22 cellular contexts compared by ENCODE assay signal in genomic region chr5:107952450-107952849, GRCh38.
"Had no signal": no experiment of that assay in that cellular context is flagged by ENCODE, and none has a peak within 500 bp of the region (broad histone marks: within the 10 kb centered on the region; RNA-seq: fewer than 3 reads in every experiment).

No MANE protein-coding gene starts in this region.

- H3K4me3 ChIP-seq: adrenal gland, breast epithelium, colonic mucosa, SJCRH30 had no signal

- H3K27ac Mint-ChIP-seq: activated CD8-positive, alpha-beta T cell treated with anti-CD3 and anti-CD28 coated beads for 36 hours; activated naive CD8-positive, alpha-beta T cell treated with anti-CD3 and anti-CD28 coated beads, Interleukin-2, amount 10 ng/mL, durations not matched to agents 7 days and 5 days; T-helper 1 cell treated with Interleukin-12 subunit alpha and Interleukin-12 subunit beta and Interleukin-4 antibody, amounts not matched to agents 30 μg/mL and 1 μg/mL, for 36 hours had no signal

- H3K4me3 Mint-ChIP-seq: activated CD8-positive, alpha-beta T cell treated with anti-CD3 and anti-CD28 coated beads for 36 hours; activated naive CD8-positive, alpha-beta T cell treated with anti-CD3 and anti-CD28 coated beads, Interleukin-2, amount 10 ng/mL, durations not matched to agents 7 days and 5 days; T-helper 1 cell treated with Interleukin-12 subunit alpha and Interleukin-12 subunit beta and Interleukin-4 antibody, amounts not matched to agents 30 μg/mL and 1 μg/mL, for 36 hours had no signal

- H3K9me3 Mint-ChIP-seq: activated CD8-positive, alpha-beta T cell treated with anti-CD3 and anti-CD28 coated beads for 36 hours; T-helper 1 cell treated with Interleukin-12 subunit alpha and Interleukin-12 subunit beta and Interleukin-4 antibody, amounts not matched to agents 30 μg/mL and 1 μg/mL, for 36 hours had no signal

- H3K27me3 Mint-ChIP-seq: activated CD8-positive, alpha-beta T cell treated with anti-CD3 and anti-CD28 coated beads for 36 hours; activated naive CD8-positive, alpha-beta T cell treated with anti-CD3 and anti-CD28 coated beads, Interleukin-2, amount 10 ng/mL, durations not matched to agents 7 days and 5 days had no signal

- H3K36me3 ChIP-seq: adrenal gland, breast epithelium, colonic mucosa, SJCRH30 had no signal

- H3K27me3 ChIP-seq: adrenal gland, breast epithelium, colonic mucosa, SJCRH30 had no signal

- ATAC-seq: activated CD4-positive, CD25-positive, alpha-beta regulatory T cell treated with anti-CD3 and anti-CD28 coated beads, Interleukin-2, amount 50 U/mL, for 24 hours; activated CD8-positive, alpha-beta T cell treated with anti-CD3 and anti-CD28 coated beads for 36 hours had no signal

- DNase-seq: activated CD4-positive, alpha-beta T cell treated with anti-CD3 and anti-CD28 coated beads for 4 hours; activated CD8-positive, alpha-beta memory T cell treated with anti-CD3 and anti-CD28 coated beads, Interleukin-2, amount 50 U/mL, for 4 hours; activated CD8-positive, alpha-beta T cell treated with anti-CD3 and anti-CD28 coated beads for 36 hours; activated naive CD4-positive, alpha-beta T cell treated with anti-CD3 and anti-CD28 coated beads, Interleukin-2, amount 50 U/mL, for 16 hours; activated naive CD8-positive, alpha-beta T cell treated with anti-CD3 and anti-CD28 coated beads, Interleukin-2, amount 10 ng/mL, durations not matched to agents 7 days and 5 days; adrenal gland; anterior cingulate cortex; caudate nucleus; colonic mucosa; dermis blood vessel endothelial cell; Kasumi-1; NCI-H1105 treated with DMSO at 0.1 percent for 48 hours; NCI-H1436 treated with DMSO at 0.1 percent for 48 hours; NCI-H187 treated with DMSO at 0.1 percent for 48 hours; NCI-H2107; NCI-H2227 treated with DMSO at 0.1 percent for 48 hours; NCI-H446 treated with DMSO at 0.1 percent for 48 hours; NCI-H524 treated with DMSO at 0.1 percent for 48 hours; SJCRH30 had no signal
